Comparison of ENCODE assay signal across 8 cellular contexts in genomic region chr1:89126234-89126580, GRCh38. TPM values are rescaled to one million over a fixed set of nuclear protein-coding genes. Genes with fewer than 3 reads are reported as not detected.
A peak's percentile ranks its signal among the peaks of the same experiment; 100 is the strongest.
DNase-seq lines count a peak whose midpoint lies in the region; ATAC-seq and TF ChIP-seq lines count a peak whose summit lies in the region.

No MANE protein-coding gene starts in this region.

- intact Hi-C loops in gastrocnemius medialis (cut with DNase I; ENCODE audit: low total_unique reads): no loop called here

- peaks cover 15 to 42% of the 10 kb centered on the region in 2 donors for H3K4me1 ChIP-seq in gastrocnemius medialis

- TF ChIP-seq CTCF in coronary artery (IDR thresholded peaks at IDR 0.05): no peak
- no peak for TF ChIP-seq CTCF in gastrocnemius medialis (IDR thresholded peaks at IDR 0.05 in 4 of 5, conservative IDR thresholded peaks at IDR 0.05 in 1 of 5)

- no peaks in the 10 kb centered on the region for H3K9me3 ChIP-seq in gastrocnemius medialis

- H3K4me3 ChIP-seq in coronary artery (peak overlapping the region; percentile 73), gastrocnemius medialis (peak overlapping the region; percentile 61 to 67 (median 62))

- peaks cover 0 to 9% of the 10 kb centered on the region in 2 donors for H3K36me3 ChIP-seq in gastrocnemius medialis

- DNase-seq in coronary artery (ENCODE audit: low spot score) (no peak), gastrocnemius medialis (no peak), superior temporal gyrus (ENCODE audit: extremely low spot score) (no peak), NCI-H345 (lab: John Stamatoyannopoulos, UW) (no peak), cortex of kidney (lab: John Stamatoyannopoulos, UW) (no peak)
- DNase-seq in stimulated activated CD4-positive, alpha-beta T cell treated with anti-CD3 and anti-CD28 coated beads, Interleukin-15, amount 100 ng/mL, for 24 hours: no peak

- peak in 1 of 2 donors; percentile 10 for TF ChIP-seq POLR2A in gastrocnemius medialis (IDR thresholded peaks at IDR 0.05)

- H3K27ac ChIP-seq in coronary artery (peak overlapping the region; percentile 72 to 80), gastrocnemius medialis (peak overlapping the region; percentile 78 to 91 (median 85))

- ATAC-seq in GM18868 (IDR thresholded peaks at IDR 0.05; ENCODE audit: unreplicated experiment): peak; percentile 25
- ATAC-seq in HG03045 (IDR thresholded peaks at IDR 0.05; ENCODE audit: unreplicated experiment): peak; percentile 14
- ATAC-seq in gastrocnemius medialis: peak; percentile 10 to 32

- in situ Hi-C loops in gastrocnemius medialis (cut with MboI; ENCODE audit: low sequenced_read_pairs in 4 of 4): no loop called here

- no peaks in the 10 kb centered on the region for H3K27me3 ChIP-seq in gastrocnemius medialis

RNA-seq across cellular contexts. Expression of gene GBP2, which starts 0.3 kb away (rescaled TPM):
- 100 to 1,000 TPM in 1 of 4 donors, 10 to 100 TPM in 3; 28.6 to 115 (median 56.2) TPM for total RNA-seq in gastrocnemius medialis

RNA-seq across cellular contexts. Expression of gene GBP7, which starts 49.6 kb away (rescaled TPM):
- total RNA-seq in gastrocnemius medialis: not detected
